Comparison of ENCODE assay signal across 28 cellular contexts in genomic region chr17:45786349-45786748, GRCh38. TPM values are rescaled to one million over a fixed set of nuclear protein-coding genes. Genes with fewer than 3 reads are reported as not detected.
"Had no signal": no experiment of that assay in that cellular context is flagged by ENCODE, and none has a peak within 500 bp of the region (broad histone marks: within the 10 kb centered on the region; RNA-seq: fewer than 3 reads in every experiment).

No MANE protein-coding gene starts in this region.

- DNase-seq: activated CD4-positive, alpha-beta T cell treated with anti-CD3 and anti-CD28 coated beads for 4 hours; activated CD4-positive, alpha-beta T cell treated with anti-CD3 and anti-CD28 coated beads, Interleukin-2, amount 50 U/mL, for 48 hours; activated CD4-positive, CD25-positive, alpha-beta regulatory T cell; activated effector memory CD4-positive, alpha-beta T cell treated with anti-CD3 and anti-CD28 coated beads, Interleukin-2, amount 50 U/mL, for 16 hours; activated naive CD4-positive, alpha-beta T cell treated with anti-CD3 and anti-CD28 coated beads, Interleukin-2, amount 50 U/mL, for 16 hours; activated T-cell treated with anti-CD3 and anti-CD28 coated beads, Interleukin-2, amount 50 U/mL, for 48 hours; adrenal gland; central memory CD4-positive, alpha-beta T cell; dermis blood vessel endothelial cell; effector CD8-positive, alpha-beta T cell; glutamatergic neuron; kidney glomerular epithelial cell; left ventricle myocardium inferior; psoas muscle; stimulated activated CD4-positive, alpha-beta T cell treated with anti-CD3 and anti-CD28 coated beads, Interleukin-4, amount 100 ng/mL, for 24 hours; stimulated activated naive CD8-positive, alpha-beta T cell treated with anti-CD3 and anti-CD28 coated beads, Interleukin-15, Interleukin-2, amounts not matched to agents 100 U/mL and 50 U/mL, for 24 hours had no signal

- H3K27ac ChIP-seq: adrenal gland, ascending aorta, hepatocyte, left ventricle myocardium inferior, psoas muscle, right atrium auricular region had no signal

- H3K36me3 ChIP-seq: adrenal gland, ascending aorta, left ventricle myocardium inferior, right atrium auricular region had no signal

- ATAC-seq: psoas muscle; stimulated activated naive CD8-positive, alpha-beta T cell treated with anti-CD3 and anti-CD28 coated beads, Interleukin-15, Interleukin-2, amounts not matched to agents 100 U/mL and 50 U/mL, for 24 hours had no signal

- H3K9me3 ChIP-seq: adrenal gland, ascending aorta, left ventricle myocardium inferior, psoas muscle, right atrium auricular region had no signal

- H3K4me2 ChIP-seq: hepatocyte had no signal

- H3K79me2 ChIP-seq: hepatocyte had no signal

- H3K4me3 ChIP-seq: adrenal gland, ascending aorta, hepatocyte, left ventricle myocardium inferior, psoas muscle, right atrium auricular region had no signal

- FAIRE-seq: frontal cortex had no signal

- H3K4me3 Mint-ChIP-seq: T-helper 1 cell treated with Interleukin-12 subunit alpha and Interleukin-12 subunit beta and Interleukin-4 antibody, amounts not matched to agents 30 μg/mL and 1 μg/mL, for 36 hours had no signal

- H2AFZ ChIP-seq: hepatocyte had no signal

- H3K27ac Mint-ChIP-seq: T-helper 1 cell treated with Interleukin-12 subunit alpha and Interleukin-12 subunit beta and Interleukin-4 antibody, amounts not matched to agents 30 μg/mL and 1 μg/mL, for 36 hours had no signal

- H3K9me3 Mint-ChIP-seq: T-helper 1 cell treated with Interleukin-12 subunit alpha and Interleukin-12 subunit beta and Interleukin-4 antibody, amounts not matched to agents 30 μg/mL and 1 μg/mL, for 36 hours had no signal

RNA-seq across cellular contexts. Expression of gene CRHR1, which starts 2.2 kb away (rescaled TPM):
- total RNA-seq: ascending aorta, dermis blood vessel endothelial cell, hepatocyte, left ventricle myocardium inferior, lung microvascular endothelial cell, osteoblast, right atrium auricular region, ureter had no signal
- polyA plus RNA-seq: adrenal gland, hepatocyte had no signal

RNA-seq across cellular contexts. Expression of gene SPPL2C, which starts 58.3 kb away (rescaled TPM):
- total RNA-seq: adrenal gland, ascending aorta, dermis blood vessel endothelial cell, frontal cortex, hepatocyte, left ventricle myocardium inferior, lung microvascular endothelial cell, osteoblast, psoas muscle, right atrium auricular region, subcutaneous adipose tissue, ureter had no signal
- polyA plus RNA-seq: adrenal gland, esophagus, hepatocyte, neural cell, psoas muscle, thymus had no signal
